Comparison of ENCODE assay signal across 26 cellular contexts in genomic region chr15:57356178-57356577, GRCh38. TPM values are rescaled to one million over a fixed set of nuclear protein-coding genes. Genes with fewer than 3 reads are reported as not detected.
"Had no signal": no experiment of that assay in that cellular context is flagged by ENCODE, and none has a peak within 500 bp of the region (broad histone marks: within the 10 kb centered on the region; RNA-seq: fewer than 3 reads in every experiment).

No MANE protein-coding gene starts in this region.

- H3K9me3 Mint-ChIP-seq: activated CD4-positive, alpha-beta T cell treated with anti-CD3 and anti-CD28 coated beads, Interleukin-2, amount 10 ng/mL, durations not matched to agents 7 days and 5 days; activated naive CD4-positive, alpha-beta T cell treated with anti-CD3 and anti-CD28 coated beads for 36 hours; activated naive CD8-positive, alpha-beta T cell treated with anti-CD3 and anti-CD28 coated beads, Interleukin-2, amount 50 U/mL, for 24 hours; activated T-cell treated with anti-CD3 and anti-CD28 coated beads, Interleukin-2, amount 50 U/mL, for 24 hours; activated T-helper 2 cell treated with anti-CD3 and anti-CD28 coated beads, Interferon-gamma antibody, Interleukin-2, Interleukin-4, amounts not matched to agents 10 μg/mL and 5 μg/mL and 100 μg/mL, durations not matched to agents 14 hours and 24 hours and 36 hours; central memory CD8-positive, alpha-beta T cell; naive thymus-derived CD8-positive, alpha-beta T cell had no signal

- H3K4me3 ChIP-seq: colonic mucosa, mucosa of descending colon, sigmoid colon, stomach, testis had no signal

- DNase-seq: activated CD4-positive, alpha-beta T cell treated with anti-CD3 and anti-CD28 coated beads, Interleukin-2, amount 10 ng/mL, durations not matched to agents 7 days and 5 days; activated CD8-positive, alpha-beta T cell treated with anti-CD3 and anti-CD28 coated beads, Interleukin-2, amount 10 ng/mL, durations not matched to agents 7 days and 5 days; activated naive CD4-positive, alpha-beta T cell treated with anti-CD3 and anti-CD28 coated beads for 36 hours; activated naive CD8-positive, alpha-beta T cell treated with anti-CD3 and anti-CD28 coated beads, Interleukin-2, amount 50 U/mL, for 24 hours; activated T-cell treated with anti-CD3 and anti-CD28 coated beads, Interleukin-2, amount 50 U/mL, for 24 hours; anterior cingulate cortex; colonic mucosa; glutamatergic neuron; hippocampal formation; kidney; mucosa of descending colon; naive thymus-derived CD8-positive, alpha-beta T cell; sigmoid colon; stimulated activated CD4-positive, alpha-beta T cell treated with anti-CD3 and anti-CD28 coated beads, Interleukin-12 subunit alpha, Interleukin-12 subunit beta, amount 100 ng/mL, for 4 hours; stimulated activated CD4-positive, alpha-beta T cell treated with anti-CD3 and anti-CD28 coated beads, Interleukin-1b, Interleukin-23, amount 100 ng/mL, for 48 hours; stomach; T-helper 1 cell; T-helper 9 cell; testis had no signal

- H3K36me3 Mint-ChIP-seq: naive thymus-derived CD8-positive, alpha-beta T cell had no signal

- H3K9me3 ChIP-seq: colonic mucosa, mucosa of descending colon, neutrophil, sigmoid colon, stomach, testis had no signal

- ATAC-seq: activated CD4-positive, CD25-positive, alpha-beta regulatory T cell treated with anti-CD3 and anti-CD28 coated beads, Interleukin-2, amount 50 U/mL, for 24 hours; activated CD8-positive, alpha-beta T cell treated with anti-CD3 and anti-CD28 coated beads, Interleukin-2, amount 10 ng/mL, durations not matched to agents 7 days and 5 days; activated naive CD8-positive, alpha-beta T cell treated with anti-CD3 and anti-CD28 coated beads, Interleukin-2, amount 50 U/mL, for 24 hours; left lobe of liver; mucosa of descending colon; naive thymus-derived CD8-positive, alpha-beta T cell had no signal

- H3K27ac Mint-ChIP-seq: activated CD4-positive, alpha-beta T cell treated with anti-CD3 and anti-CD28 coated beads, Interleukin-2, amount 10 ng/mL, durations not matched to agents 7 days and 5 days; activated CD8-positive, alpha-beta T cell treated with anti-CD3 and anti-CD28 coated beads, Interleukin-2, amount 10 ng/mL, durations not matched to agents 7 days and 5 days; activated naive CD4-positive, alpha-beta T cell treated with anti-CD3 and anti-CD28 coated beads for 36 hours; activated naive CD8-positive, alpha-beta T cell treated with anti-CD3 and anti-CD28 coated beads, Interleukin-2, amount 50 U/mL, for 24 hours; activated T-cell treated with anti-CD3 and anti-CD28 coated beads, Interleukin-2, amount 50 U/mL, for 24 hours; activated T-helper 2 cell treated with anti-CD3 and anti-CD28 coated beads, Interferon-gamma antibody, Interleukin-2, Interleukin-4, amounts not matched to agents 10 μg/mL and 5 μg/mL and 100 μg/mL, durations not matched to agents 14 hours and 24 hours and 36 hours had no signal

- H3K27me3 ChIP-seq: brain microvascular endothelial cell, colonic mucosa, foreskin keratinocyte, testis had no signal

- H3K27ac ChIP-seq: brain microvascular endothelial cell, colonic mucosa, foreskin keratinocyte, neutrophil, sigmoid colon, stomach, testis had no signal

- H3K4me1 ChIP-seq: colonic mucosa, stomach, testis had no signal

- H3K4me3 Mint-ChIP-seq: activated CD4-positive, alpha-beta T cell treated with anti-CD3 and anti-CD28 coated beads, Interleukin-2, amount 10 ng/mL, durations not matched to agents 7 days and 5 days; activated CD8-positive, alpha-beta T cell treated with anti-CD3 and anti-CD28 coated beads, Interleukin-2, amount 10 ng/mL, durations not matched to agents 7 days and 5 days; activated naive CD4-positive, alpha-beta T cell treated with anti-CD3 and anti-CD28 coated beads for 36 hours; activated naive CD8-positive, alpha-beta T cell treated with anti-CD3 and anti-CD28 coated beads, Interleukin-2, amount 50 U/mL, for 24 hours; activated T-cell treated with anti-CD3 and anti-CD28 coated beads, Interleukin-2, amount 50 U/mL, for 24 hours; central memory CD8-positive, alpha-beta T cell; naive thymus-derived CD8-positive, alpha-beta T cell had no signal

- H3K4me1 Mint-ChIP-seq: activated CD4-positive, alpha-beta T cell treated with anti-CD3 and anti-CD28 coated beads, Interleukin-2, amount 10 ng/mL, durations not matched to agents 7 days and 5 days; activated naive CD8-positive, alpha-beta T cell treated with anti-CD3 and anti-CD28 coated beads, Interleukin-2, amount 50 U/mL, for 24 hours; central memory CD8-positive, alpha-beta T cell; naive thymus-derived CD8-positive, alpha-beta T cell had no signal

- H3K36me3 ChIP-seq: brain microvascular endothelial cell, colonic mucosa, neutrophil, sigmoid colon, stomach had no signal

RNA-seq across cellular contexts. Expression of gene CGNL1, which starts 20.1 kb away (rescaled TPM):
- total RNA-seq: activated CD4-positive, alpha-beta T cell treated with anti-CD3 and anti-CD28 coated beads, Interleukin-2, amount 10 ng/mL, durations not matched to agents 7 days and 5 days; activated CD8-positive, alpha-beta T cell treated with anti-CD3 and anti-CD28 coated beads, Interleukin-2, amount 10 ng/mL, durations not matched to agents 7 days and 5 days; activated naive CD4-positive, alpha-beta T cell treated with anti-CD3 and anti-CD28 coated beads for 36 hours; activated T-helper 2 cell treated with anti-CD3 and anti-CD28 coated beads, Interferon-gamma antibody, Interleukin-2, Interleukin-4, amounts not matched to agents 10 μg/mL and 5 μg/mL and 100 μg/mL, durations not matched to agents 14 hours and 24 hours and 36 hours; naive thymus-derived CD8-positive, alpha-beta T cell had no signal
- polyA plus RNA-seq: naive thymus-derived CD8-positive, alpha-beta T cell had no signal
